In genomic region chr19:53521373-53522202, GRCh38 we compare ENCODE assay signal across 8 cellular contexts. TPM values are rescaled to one million over a fixed set of nuclear protein-coding genes. Genes with fewer than 3 reads are reported as not detected.
A peak's percentile ranks its signal among the peaks of the same experiment; 100 is the strongest.
DNase-seq lines count a peak whose midpoint lies in the region; TF ChIP-seq lines count a peak whose summit lies in the region.

No MANE protein-coding gene starts in this region.

- peaks cover 16 to 19% (median 18%) of the 10 kb centered on the region in 3 donors for H3K4me1 Mint-ChIP-seq in CD8-positive, alpha-beta memory T cell
- peaks cover 6% of the 10 kb centered on the region for H3K4me1 Mint-ChIP-seq in endodermal cell

- peak overlapping the region; percentile 91 for H3K4me3 ChIP-seq in CD8-positive, alpha-beta memory T cell (ENCODE audit: low read length)
- H3K4me3 ChIP-seq in OCI-LY3 (ENCODE audit: low read length): peak overlapping the region; percentile 96
- peak overlapping the region; percentile 96 for H3K4me3 ChIP-seq in endodermal cell (ENCODE audit: low read length)
- peak overlapping the region; percentile 81 for H3K4me3 ChIP-seq in osteoblast (ENCODE audit: insufficient read depth, low read length)

- H3K9ac ChIP-seq in OCI-LY3 (ENCODE audit: low read length) (peak overlapping the region; percentile 64), endodermal cell (ENCODE audit: extremely low read depth, low read length, poor library complexity, severe bottlenecking) (peak overlapping the region; percentile 72)

- H3K27ac Mint-ChIP-seq in CD8-positive, alpha-beta memory T cell: peak overlapping the region in 7 of 8 donors; percentile 85 to 98 (median 96)
- peak overlapping the region; percentile 97 for H3K27ac Mint-ChIP-seq in endodermal cell

- no peak overlapping the region; the same call in 1 of the 2 replicates for H2AFZ ChIP-seq in OCI-LY3 (ENCODE audit: low read depth, low read length)
- H2AFZ ChIP-seq in osteoblast (ENCODE audit: low read length): peak overlapping the region; percentile 94

- H3K27ac ChIP-seq in CD8-positive, alpha-beta memory T cell (ENCODE audit: low read depth, low read length): peak overlapping the region; percentile 55
- H3K27ac ChIP-seq in OCI-LY3 (ENCODE audit: low read length) (no peak overlapping the region), endodermal cell (ENCODE audit: low read depth, low read length) (no peak overlapping the region), osteoblast (ENCODE audit: low read depth, low read length) (peak overlapping the region; percentile 29)

- DNase-seq in CD8-positive, alpha-beta memory T cell: no peak
- no peak for DNase-seq in endodermal cell
- DNase-seq in osteoblast (ENCODE audit: insufficient read length, low spot score, missing footprints): no peak
- DNase-seq in dermis blood vessel endothelial cell: no peak
- no peak for DNase-seq in GM10266 (ENCODE audit: extremely low spot score)
- no peak for DNase-seq in AML-193 (lab: John Stamatoyannopoulos, UW)
- DNase-seq in cerebellum (ENCODE audit: low spot score): no peak

- peak overlapping the region; percentile 97 to 99 (median 97) for H3K4me3 Mint-ChIP-seq in CD8-positive, alpha-beta memory T cell
- peak overlapping the region; percentile 94 for H3K4me3 Mint-ChIP-seq in endodermal cell

- H4K20me1 ChIP-seq in OCI-LY3 (ENCODE audit: insufficient read depth, low read length): no peaks in the 10 kb centered on the region
- no peaks in the 10 kb centered on the region for H4K20me1 ChIP-seq in osteoblast (ENCODE audit: insufficient read depth, low read length)

- H3K36me3 ChIP-seq in CD8-positive, alpha-beta memory T cell (ENCODE audit: insufficient read depth, low read length): no peaks in the 10 kb centered on the region
- H3K36me3 ChIP-seq in OCI-LY3 (replicated peaks; ENCODE audit: low read depth, low read length) (peaks cover 7% of the 10 kb centered on the region), endodermal cell (ENCODE audit: control insufficient read depth, insufficient read depth, low read length) (peaks cover 20% of the 10 kb centered on the region), osteoblast (ENCODE audit: insufficient read depth, low read length) (no peaks in the 10 kb centered on the region)

- no peaks in the 10 kb centered on the region for H3K27me3 ChIP-seq in CD8-positive, alpha-beta memory T cell (ENCODE audit: insufficient read depth, low read length, poor library complexity, severe bottlenecking)
- no peaks in the 10 kb centered on the region for H3K27me3 ChIP-seq in OCI-LY3 (ENCODE audit: low read depth, low read length)
- H3K27me3 ChIP-seq in endodermal cell (ENCODE audit: control insufficient read depth, insufficient read depth, low read length, poor library complexity, severe bottlenecking): no peaks in the 10 kb centered on the region
- H3K27me3 ChIP-seq in osteoblast (ENCODE audit: insufficient read depth, low read length): no peaks in the 10 kb centered on the region

- H3K79me2 ChIP-seq in OCI-LY3 (ENCODE audit: low read length) (peaks cover 10% of the 10 kb centered on the region; the same call in 1 of the 2 replicates), osteoblast (ENCODE audit: insufficient read depth, low read length) (peaks cover 7% of the 10 kb centered on the region)

- TF ChIP-seq CTCF in OCI-LY3 (IDR thresholded peaks at IDR 0.05; ENCODE audit: low read depth, low read length): no peak
- TF ChIP-seq CTCF in endodermal cell (conservative IDR thresholded peaks at IDR 0.05): no peak
- TF ChIP-seq CTCF in osteoblast (IDR thresholded peaks at IDR 0.05; ENCODE audit: extremely low read depth, low read depth, low read length): no peak
- TF ChIP-seq CTCF in GM10266 (IDR thresholded peaks at IDR 0.05; ENCODE audit: control insufficient read depth, insufficient read depth, low read depth, missing control alignments): no peak

- H3K4me2 ChIP-seq in OCI-LY3 (ENCODE audit: low read length) (peak overlapping the region; percentile 76), osteoblast (ENCODE audit: insufficient read depth, low read length) (peak overlapping the region; percentile 91)

- CTCF ChIA-PET in CD8-positive, alpha-beta memory T cell (lab: Charles Lee): interaction anchor here (0.8 kb wide), 1 partner anchor 16 kb away, joined by 3 read pairs; the partner anchor contains the start of gene ZNF331

- no peaks in the 10 kb centered on the region for H3K27me3 Mint-ChIP-seq in CD8-positive, alpha-beta memory T cell
- H3K27me3 Mint-ChIP-seq in endodermal cell (ENCODE audit: insufficient read depth): no peaks in the 10 kb centered on the region

- peaks cover 7 to 47% (median 29%) of the 10 kb centered on the region in 3 donors for H3K36me3 Mint-ChIP-seq in CD8-positive, alpha-beta memory T cell
- H3K36me3 Mint-ChIP-seq in endodermal cell (ENCODE audit: low read depth): peaks cover 43% of the 10 kb centered on the region

- POLR2A ChIA-PET in CD8-positive, alpha-beta memory T cell (lab: Charles Lee): interaction anchor here (0.7 kb wide), 1 partner anchor 1670 kb away, joined by 3 read pairs; no protein-coding TSS in a partner anchor

- H3K4me1 ChIP-seq in CD8-positive, alpha-beta memory T cell (ENCODE audit: insufficient read depth, low read length): peaks cover 13% of the 10 kb centered on the region
- H3K4me1 ChIP-seq in OCI-LY3 (ENCODE audit: low read length) (0 out of 2 replicates have a peak, but pooled peaks cover 3% of the 10 kb centered on the region), endodermal cell (ENCODE audit: control insufficient read depth, insufficient read depth, low read length) (no peaks in the 10 kb centered on the region), osteoblast (ENCODE audit: insufficient read depth, low read length) (peaks cover 12% of the 10 kb centered on the region)

- WGBS in endodermal cell (ENCODE audit: insufficient coverage in 1 of 2, insufficient read length in 1 of 2), 2 experiments: 21 to 35% methylated on average over 15 to 33 of the region's 33 CpGs

- peaks cover 14% of the 10 kb centered on the region for H3K9me3 ChIP-seq in CD8-positive, alpha-beta memory T cell (ENCODE audit: low read length)
- H3K9me3 ChIP-seq in OCI-LY3 (ENCODE audit: insufficient read depth, low read length) (peaks cover 8% of the 10 kb centered on the region), endodermal cell (ENCODE audit: control insufficient read depth, low read length) (peaks cover 16% of the 10 kb centered on the region), osteoblast (ENCODE audit: low read depth, low read length) (peaks cover 2% of the 10 kb centered on the region)

- H3K9me3 Mint-ChIP-seq in CD8-positive, alpha-beta memory T cell: peaks cover 10 to 39% (median 22%) of the 10 kb centered on the region in 5 donors
- peaks cover 27% of the 10 kb centered on the region for H3K9me3 Mint-ChIP-seq in endodermal cell

RNA-seq across cellular contexts. Expression of gene ZNF331, which starts 16.4 kb away (rescaled TPM):
- 10 to 100 TPM; 17.5 to 18.6 TPM for total RNA-seq in CD8-positive, alpha-beta memory T cell
- 43.9 TPM for polyA plus RNA-seq in CD8-positive, alpha-beta memory T cell
- total RNA-seq in endodermal cell (10 to 100 TPM; 32.1 to 50.1 TPM), osteoblast (16.6 and 25.0 TPM in 2 replicates), dermis blood vessel endothelial cell (9.0 and 14.3 TPM in 2 replicates), cerebellum (23.4 TPM)
- 30.6 TPM for polyA plus RNA-seq in endodermal cell (2013, experiment 1 of 2)
- polyA plus RNA-seq in endodermal cell (2013, experiment 2 of 2): 30.5 TPM

RNA-seq across cellular contexts. Expression of gene ZNF813, which starts 54.1 kb away (rescaled TPM):
- total RNA-seq in CD8-positive, alpha-beta memory T cell: 1 to 10 TPM; 5.6 to 6.6 TPM
- polyA plus RNA-seq in CD8-positive, alpha-beta memory T cell: 4.7 TPM
- total RNA-seq in endodermal cell (10 to 100 TPM; 38.7 to 58.5 TPM), osteoblast (3.6 and 4.4 TPM in 2 replicates), dermis blood vessel endothelial cell (4.9 and 5.3 TPM in 2 replicates), cerebellum (6.3 TPM)
- polyA plus RNA-seq in endodermal cell (2013, experiment 1 of 2): 15.1 TPM
- polyA plus RNA-seq in endodermal cell (2013, experiment 2 of 2): 13.5 TPM

Comparison
In these comparisons a context has a peak if more than half of its experiments do, and no peak if none do; other contexts are left out.
1. H3K27ac ChIP-seq: peak in CD8-positive, alpha-beta memory T cell (single experiment) and osteoblast (single experiment); none in OCI-LY3 (single experiment) and endodermal cell (single experiment).
2. Peak in every context shown above with its lines, with median percentiles within 50 percentile points of each other: H3K4me3 ChIP-seq.